ENCODE assay signal across 20 cellular contexts in the genomic region with DNA sequence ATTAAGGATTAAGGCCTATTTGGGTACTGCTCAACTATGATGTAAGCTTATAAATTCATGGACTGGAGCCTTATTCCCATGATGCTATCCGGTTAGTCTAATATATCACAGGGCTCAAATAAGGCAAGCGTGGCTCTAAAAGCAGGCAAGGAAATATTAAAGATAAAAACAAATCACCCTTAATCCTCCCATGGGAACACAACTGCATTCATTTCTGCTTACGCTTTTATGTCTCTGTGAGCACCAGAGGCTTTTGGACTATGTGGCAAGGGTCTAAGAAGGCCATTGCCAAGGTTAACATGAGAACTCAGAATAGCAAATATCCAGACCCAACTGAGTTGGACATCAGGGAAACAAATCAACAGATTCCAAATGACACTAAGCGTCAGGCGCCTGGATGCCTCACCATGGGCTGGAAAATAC.
DNase-seq lines count a peak whose midpoint lies in the region; ATAC-seq and TF ChIP-seq lines count a peak whose summit lies in the region.
"Had no signal": no experiment of that assay in that cellular context is flagged by ENCODE, and none has a peak within 500 bp of the region (broad histone marks: within the 10 kb centered on the region; RNA-seq: fewer than 3 reads in every experiment).

No MANE protein-coding gene starts in this region.

- H3K27me3 ChIP-seq in ascending aorta (no peaks in the 10 kb centered on the region), rectal smooth muscle tissue (ENCODE audit: control insufficient read depth, insufficient read depth, low read length) (no peaks in the 10 kb centered on the region), thyroid gland (no peaks in the 10 kb centered on the region)
- H3K27me3 ChIP-seq: foreskin keratinocyte had no signal

- H3K4me1 ChIP-seq in ascending aorta (peaks cover 4 to 27% of the 10 kb centered on the region in 2 donors), rectal smooth muscle tissue (ENCODE audit: control insufficient read depth, insufficient read depth, low read length) (no peaks in the 10 kb centered on the region), thyroid gland (peaks cover 11 to 23% of the 10 kb centered on the region in 2 donors)

- WGBS in thyroid gland, 2 donors, result 83 to 85% methylated on average over 5 of the region's 5 CpGs

- CTCF ChIA-PET in RWPE1 (lab: Yijun Ruan, JAX), result no interaction called here

- DNase-seq in ascending aorta (ENCODE audit: low spot score in 2 of 2) (peak in 1 of 2 donors; percentile 65), fibroblast of villous mesenchyme (ENCODE audit: low read depth) (peak; percentile 94), thyroid gland (no peak), RWPE1 (ENCODE audit: low spot score) (no peak)
- DNase-seq: activated CD8-positive, alpha-beta memory T cell treated with anti-CD3 and anti-CD28 coated beads for 24 hours; activated naive CD4-positive, alpha-beta T cell treated with anti-CD3 and anti-CD28 coated beads, Interleukin-2, amount 10 ng/mL, durations not matched to agents 7 days and 5 days; activated T-cell treated with anti-CD3 and anti-CD28 coated beads, Interleukin-2, amount 50 U/mL, for 4 hours; CD4-positive, alpha-beta T cell; foreskin keratinocyte; GDM1; mesendoderm; naive thymus-derived CD4-positive, alpha-beta T cell; NCI-H1417; NCI-H510A treated with DMSO at 0.1 percent for 48 hours; stimulated activated CD4-positive, alpha-beta T cell treated with anti-CD3 and anti-CD28 coated beads, Interleukin-2, amount 100 ng/mL, for 48 hours had no signal

- H3K4me3 ChIP-seq in ascending aorta, result no peak overlapping the region
- no peak overlapping the region for H3K4me3 ChIP-seq in fibroblast of villous mesenchyme (ENCODE audit: low read depth, low read length)
- H3K4me3 ChIP-seq in rectal smooth muscle tissue (ENCODE audit: low read length), result no peak overlapping the region
- H3K4me3 ChIP-seq in thyroid gland (replicated peaks in 1 of 3), result no peak overlapping the region
- H3K4me3 ChIP-seq: GM23338 had no signal

- ATAC-seq in GM18520 (IDR thresholded peaks at IDR 0.05; ENCODE audit: unreplicated experiment) (no peak), GM19452 (IDR thresholded peaks at IDR 0.05; ENCODE audit: unreplicated experiment) (no peak)
- ATAC-seq: activated CD4-positive, CD25-positive, alpha-beta regulatory T cell treated with anti-CD3 and anti-CD28 coated beads, Interleukin-2, amount 50 U/mL, for 24 hours; activated T-cell treated with anti-CD3 and anti-CD28 coated beads, Interleukin-2, amount 50 U/mL, for 4 hours; foreskin keratinocyte; GM23338; naive thymus-derived CD4-positive, alpha-beta T cell had no signal

- H3K9me3 ChIP-seq in ascending aorta (no peaks in the 10 kb centered on the region), thyroid gland (no peaks in the 10 kb centered on the region)

- POLR2A ChIA-PET in RWPE1 (lab: Yijun Ruan, JAX; ENCODE audit: low non-redundant PET), result no interaction called here

- H3K9ac ChIP-seq in rectal smooth muscle tissue (ENCODE audit: low read length), result no peak overlapping the region

- no peak for TF ChIP-seq POLR2A in thyroid gland (IDR thresholded peaks at IDR 0.05)

- H3K36me3 ChIP-seq in ascending aorta (no peaks in the 10 kb centered on the region), rectal smooth muscle tissue (ENCODE audit: control insufficient read depth, insufficient read depth, low read length) (no peaks in the 10 kb centered on the region), thyroid gland (no peaks in the 10 kb centered on the region)

- H3K27ac ChIP-seq in ascending aorta (peak overlapping the region; percentile 71 to 81), rectal smooth muscle tissue (ENCODE audit: low read depth, low read length) (peak overlapping the region; percentile 57), thyroid gland (peak overlapping the region in 2 of 3 donors; percentile 24 to 63), RWPE1 (no peak overlapping the region)
- H3K27ac ChIP-seq: foreskin keratinocyte had no signal

- intact Hi-C loops in ascending aorta (cut with DNase I), result loop anchor here (5.0 kb wide), 1 partner anchor 81 kb away; no protein-coding TSS in a partner anchor
- intact Hi-C loops in thyroid gland (cut with DNase I), result no loop called here

- TF ChIP-seq CTCF in ascending aorta (IDR thresholded peaks at IDR 0.05), result no peak
- TF ChIP-seq CTCF in fibroblast of villous mesenchyme (IDR thresholded peaks at IDR 0.05; ENCODE audit: insufficient read depth, low read depth, low read length), result no peak
- no peak for TF ChIP-seq CTCF in thyroid gland (IDR thresholded peaks at IDR 0.05)
- TF ChIP-seq CTCF in RWPE1 (conservative IDR thresholded peaks at IDR 0.05; ENCODE audit: low read depth), result no peak
